In the genomic region with DNA sequence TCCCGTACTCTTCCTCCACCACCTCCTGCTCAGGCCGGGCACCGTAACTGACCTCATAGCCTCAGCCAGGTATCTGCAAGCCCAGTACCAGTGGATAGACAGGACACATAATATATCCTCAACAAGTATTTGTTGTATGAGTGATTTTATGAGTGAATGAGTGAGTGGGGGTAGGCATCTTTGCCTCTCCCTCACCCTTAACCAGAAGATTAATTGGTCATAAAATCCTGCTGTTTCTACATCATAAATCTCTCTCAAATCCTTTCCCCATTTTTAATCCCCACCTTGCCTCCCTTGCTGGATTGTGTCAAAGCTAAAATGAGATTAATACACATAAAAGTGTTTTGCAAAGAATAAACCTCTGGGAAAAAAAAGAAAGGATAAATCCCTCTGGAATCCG, we compare ENCODE assay signal across 34 cellular contexts.
"Had no signal": no experiment of that assay in that cellular context is flagged by ENCODE, and none has a peak within 500 bp of the region (broad histone marks: within the 10 kb centered on the region; RNA-seq: fewer than 3 reads in every experiment).

No MANE protein-coding gene starts in this region.

- H3K27ac Mint-ChIP-seq: activated CD4-positive, alpha-beta T cell treated with anti-CD3 and anti-CD28 coated beads, Interleukin-2, amount 10 ng/mL, durations not matched to agents 24 days and 14 days; activated CD8-positive, alpha-beta T cell treated with anti-CD3 and anti-CD28 coated beads for 36 hours; activated naive CD4-positive, alpha-beta T cell treated with anti-CD3 and anti-CD28 coated beads for 36 hours; activated naive CD8-positive, alpha-beta T cell; activated naive CD8-positive, alpha-beta T cell treated with anti-CD3 and anti-CD28 coated beads, Interleukin-2, amount 50 U/mL, for 24 hours; activated T-cell treated with anti-CD3 and anti-CD28 coated beads, Interleukin-2, amount 50 U/mL, for 72 hours; activated T-helper 2 cell treated with anti-CD3 and anti-CD28 coated beads, Interferon-gamma antibody, Interleukin-2, Interleukin-4, amounts not matched to agents 10 μg/mL and 5 μg/mL and 100 μg/mL, durations not matched to agents 14 hours and 24 hours and 36 hours; T-helper 1 cell treated with Interleukin-12 subunit alpha and Interleukin-12 subunit beta and Interleukin-4 antibody, amounts not matched to agents 30 μg/mL and 1 μg/mL, for 36 hours; T-helper 2 cell treated with Interferon-gamma antibody and Interleukin-4, amounts not matched to agents 5 μg/mL and 100 μg/mL, for 36 hours had no signal

- H3K4me3 Mint-ChIP-seq: activated CD4-positive, alpha-beta T cell treated with anti-CD3 and anti-CD28 coated beads, Interleukin-2, amount 10 ng/mL, durations not matched to agents 24 days and 14 days; activated CD8-positive, alpha-beta T cell treated with anti-CD3 and anti-CD28 coated beads for 36 hours; activated naive CD4-positive, alpha-beta T cell treated with anti-CD3 and anti-CD28 coated beads for 36 hours; activated naive CD8-positive, alpha-beta T cell; activated naive CD8-positive, alpha-beta T cell treated with anti-CD3 and anti-CD28 coated beads, Interleukin-2, amount 50 U/mL, for 24 hours; activated T-cell treated with anti-CD3 and anti-CD28 coated beads, Interleukin-2, amount 50 U/mL, for 72 hours; T-helper 1 cell treated with Interleukin-12 subunit alpha and Interleukin-12 subunit beta and Interleukin-4 antibody, amounts not matched to agents 30 μg/mL and 1 μg/mL, for 36 hours; T-helper 2 cell treated with Interferon-gamma antibody and Interleukin-4, amounts not matched to agents 5 μg/mL and 100 μg/mL, for 36 hours had no signal

- H3K9me2 ChIP-seq: SK-N-SH had no signal

- H3K36me3 ChIP-seq: brain microvascular endothelial cell, Peyer's patch, SJSA1 had no signal

- DNase-seq: activated CD4-positive, alpha-beta T cell treated with anti-CD3 and anti-CD28 coated beads, Interleukin-2, amount 10 ng/mL, durations not matched to agents 24 days and 14 days; activated CD4-positive, alpha-beta T cell treated with anti-CD3 and anti-CD28 coated beads, Interleukin-2, amount 50 U/mL, for 4 hours; activated CD8-positive, alpha-beta T cell treated with anti-CD3 and anti-CD28 coated beads for 36 hours; activated gamma-delta T cell; activated naive CD4-positive, alpha-beta T cell treated with anti-CD3 and anti-CD28 coated beads for 36 hours; activated naive CD8-positive, alpha-beta T cell treated with anti-CD3 and anti-CD28 coated beads, Interleukin-2, amount 50 U/mL, for 24 hours; activated T-cell treated with anti-CD3 and anti-CD28 coated beads, Interleukin-2, amount 50 U/mL, for 1 hour; activated T-cell treated with anti-CD3 and anti-CD28 coated beads, Interleukin-2, amount 50 U/mL, for 72 hours; amniotic stem cell; aorta; brain microvascular endothelial cell; central memory CD4-positive, alpha-beta T cell; MM.1S; NCI-H1092; NCI-H1436 treated with DMSO at 0.1 percent for 48 hours; NCI-H187; NCI-H2029 treated with DMSO at 0.1 percent for 48 hours; NCI-H2107; NCI-H2171; NCI-H2227 treated with DMSO at 0.1 percent for 48 hours; NCI-H446; NCI-H510A treated with DMSO at 0.1 percent for 48 hours; NCI-H748 treated with DMSO at 0.1 percent for 48 hours; Peyer's patch; RPMI8226; SHP77 treated with DMSO at 0.1 percent for 48 hours; SK-N-SH had no signal

- ATAC-seq: activated CD8-positive, alpha-beta T cell treated with anti-CD3 and anti-CD28 coated beads for 36 hours; activated naive CD8-positive, alpha-beta T cell treated with anti-CD3 and anti-CD28 coated beads, Interleukin-2, amount 50 U/mL, for 24 hours; activated T-cell treated with anti-CD3 and anti-CD28 coated beads, Interleukin-2, amount 50 U/mL, for 72 hours had no signal

- H3K4me2 ChIP-seq: KMS-11, SK-N-SH had no signal

- H3K4me3 ChIP-seq: Peyer's patch, SJSA1 had no signal

- H3K27ac ChIP-seq: brain microvascular endothelial cell, KMS-11, Peyer's patch, SJSA1 had no signal

- H3K4me1 ChIP-seq: Peyer's patch, SJSA1 had no signal

- FAIRE-seq: TTC549 had no signal

- H3K4me1 Mint-ChIP-seq: activated CD4-positive, alpha-beta T cell treated with anti-CD3 and anti-CD28 coated beads, Interleukin-2, amount 10 ng/mL, durations not matched to agents 24 days and 14 days; activated naive CD8-positive, alpha-beta T cell treated with anti-CD3 and anti-CD28 coated beads, Interleukin-2, amount 50 U/mL, for 24 hours had no signal

- H3K27me3 Mint-ChIP-seq: activated CD8-positive, alpha-beta T cell treated with anti-CD3 and anti-CD28 coated beads for 36 hours; activated naive CD8-positive, alpha-beta T cell treated with anti-CD3 and anti-CD28 coated beads, Interleukin-2, amount 50 U/mL, for 24 hours had no signal

- H3K36me3 Mint-ChIP-seq: activated naive CD8-positive, alpha-beta T cell had no signal

- H3K9me3 ChIP-seq: Peyer's patch, SJSA1, SK-N-SH had no signal

- H3K9me3 Mint-ChIP-seq: activated CD4-positive, alpha-beta T cell treated with anti-CD3 and anti-CD28 coated beads, Interleukin-2, amount 10 ng/mL, durations not matched to agents 24 days and 14 days; activated CD8-positive, alpha-beta T cell treated with anti-CD3 and anti-CD28 coated beads for 36 hours; activated naive CD4-positive, alpha-beta T cell treated with anti-CD3 and anti-CD28 coated beads for 36 hours; activated naive CD8-positive, alpha-beta T cell treated with anti-CD3 and anti-CD28 coated beads, Interleukin-2, amount 50 U/mL, for 24 hours; activated T-cell treated with anti-CD3 and anti-CD28 coated beads, Interleukin-2, amount 50 U/mL, for 72 hours; activated T-helper 2 cell treated with anti-CD3 and anti-CD28 coated beads, Interferon-gamma antibody, Interleukin-2, Interleukin-4, amounts not matched to agents 10 μg/mL and 5 μg/mL and 100 μg/mL, durations not matched to agents 14 hours and 24 hours and 36 hours; T-helper 1 cell treated with Interleukin-12 subunit alpha and Interleukin-12 subunit beta and Interleukin-4 antibody, amounts not matched to agents 30 μg/mL and 1 μg/mL, for 36 hours; T-helper 2 cell treated with Interferon-gamma antibody and Interleukin-4, amounts not matched to agents 5 μg/mL and 100 μg/mL, for 36 hours had no signal

- H3K27me3 ChIP-seq: brain microvascular endothelial cell, Peyer's patch, SJSA1 had no signal

- H3K9ac ChIP-seq: KMS-11, SK-N-SH had no signal
